ENCODE assay signal across 9 cellular contexts in genomic region chr3:171838218-171838720, GRCh38. TPM values are rescaled to one million over a fixed set of nuclear protein-coding genes. Genes with fewer than 3 reads are reported as not detected.
A peak's percentile ranks its signal among the peaks of the same experiment; 100 is the strongest.
DNase-seq lines count a peak whose midpoint lies in the region; TF ChIP-seq lines count a peak whose summit lies in the region.
"Had no signal": no experiment of that assay in that cellular context is flagged by ENCODE, and none has a peak within 500 bp of the region (broad histone marks: within the 10 kb centered on the region; RNA-seq: fewer than 3 reads in every experiment).

No MANE protein-coding gene starts in this region.

- DNase-seq in AG20443 (ENCODE audit: low spot score) (peak; percentile 70), NOMO-1 treated with DMSO at 0.1 percent for 48 hours (lab: John Stamatoyannopoulos, UW; ENCODE audit: unreplicated experiment) (peak; percentile 96), fibroblast of pulmonary artery (ENCODE audit: low read depth) (peak; percentile 96), occipital lobe (lab: John Stamatoyannopoulos, UW) (peak; percentile 38), NCI-H2029 (lab: John Stamatoyannopoulos, UW) (no peak), NCI-H187 (lab: John Stamatoyannopoulos, UW) (no peak), T1000 (lab: John Stamatoyannopoulos, UW) (no peak)
- no peak for DNase-seq in NK-92 treated with Interleukin-12 subunit alpha and Interleukin-12 subunit beta, amount 100 ng/mL, for 24 hours (lab: John Stamatoyannopoulos, UW)
- DNase-seq: NCI-H1694 treated with DMSO at 0.1 percent for 48 hours had no signal

- peak overlapping the region; percentile 30 for H3K4me3 ChIP-seq in fibroblast of pulmonary artery (replicated peaks; ENCODE audit: low read depth, low read length)

- TF ChIP-seq CTCF in fibroblast of pulmonary artery (IDR thresholded peaks at IDR 0.05; ENCODE audit: low read length, missing control alignments): peak; percentile 22

RNA-seq across cellular contexts. Expression of gene TMEM212, which starts 4.9 kb away (rescaled TPM):
- not detected for total RNA-seq in occipital lobe

RNA-seq across cellular contexts. Expression of gene PLD1, which starts 28.0 kb away (rescaled TPM):
- total RNA-seq in occipital lobe: 6.6 TPM

Comparison
In these comparisons a context has a peak if more than half of its experiments do, and no peak if none do; other contexts are left out.
1. DNase-seq: peak in AG20443 (single experiment), NOMO-1 treated with DMSO at 0.1 percent for 48 hours (single experiment), fibroblast of pulmonary artery (single experiment) and occipital lobe (single experiment); none in NK-92 treated with Interleukin-12 subunit alpha and Interleukin-12 subunit beta, amount 100 ng/mL, for 24 hours (single experiment), NCI-H2029 (single experiment), NCI-H187 (0 of 2) and T1000 (single experiment).